In the genomic region with DNA sequence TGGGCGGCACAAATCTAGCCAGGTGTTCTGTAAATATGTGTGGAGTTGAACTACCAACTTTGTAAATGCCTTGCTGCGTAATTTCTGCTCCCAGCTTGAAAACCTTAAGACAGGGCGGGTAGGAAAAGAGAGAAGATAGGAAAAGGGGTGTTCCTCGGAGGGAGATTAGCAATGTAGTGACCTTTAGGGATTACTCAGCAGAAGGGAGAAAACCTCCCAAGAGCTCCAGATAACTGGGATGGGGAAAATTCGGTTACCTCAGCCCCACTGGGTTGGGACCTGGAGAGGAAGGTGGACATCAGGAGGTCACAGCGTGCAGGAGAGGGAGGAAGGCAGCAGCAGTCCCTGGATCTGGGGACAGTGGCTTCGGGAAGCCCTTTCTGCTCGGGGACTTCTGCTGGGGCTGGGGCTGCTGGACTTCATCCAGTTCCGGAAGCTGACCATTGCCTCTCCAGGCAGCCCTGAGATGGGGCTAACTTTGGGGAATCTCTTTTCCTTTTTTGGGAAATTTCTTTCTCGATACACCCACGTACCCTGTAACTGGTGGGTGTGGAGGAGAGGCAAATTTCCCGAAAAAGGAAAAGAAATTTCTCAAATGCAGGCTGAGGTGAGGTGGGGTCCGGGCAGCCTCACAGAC, we compare ENCODE assay signal across 21 cellular contexts. TPM values are rescaled to one million over a fixed set of nuclear protein-coding genes. Genes with fewer than 3 reads are reported as not detected.
DNase-seq lines count a peak whose midpoint lies in the region; ATAC-seq and TF ChIP-seq lines count a peak whose summit lies in the region.
"Had no signal": no experiment of that assay in that cellular context is flagged by ENCODE, and none has a peak within 500 bp of the region (broad histone marks: within the 10 kb centered on the region; RNA-seq: fewer than 3 reads in every experiment).

No MANE protein-coding gene starts in this region.

- intact Hi-C loops in left ventricle myocardium inferior (cut with micrococcal nuclease), result no loop called here
- intact Hi-C loops in gastrocnemius medialis (cut with DNase I; ENCODE audit: low total_unique reads), result no loop called here

- H3K36me3 Mint-ChIP-seq in WTC11, result peaks cover 15% of the 10 kb centered on the region

- 92% methylated on average over 13 of the region's 13 CpGs for WGBS in hepatocyte (ENCODE audit: low lambda C conversion rate, missing lambda C conversion rate)

- H3K9me3 Mint-ChIP-seq in WTC11, result no peaks in the 10 kb centered on the region
- H3K9me3 Mint-ChIP-seq: CD4-positive, alpha-beta memory T cell; naive B cell had no signal

- H3K27ac ChIP-seq in ACC112 (ENCODE audit: low read depth, low read length), result peak overlapping the region; percentile 23; the same call in 1 of the 2 replicates
- peak overlapping the region; percentile 74 for H3K27ac ChIP-seq in left ventricle myocardium inferior (replicated peaks)
- peak overlapping the region in 3 of 4 donors; percentile 8 to 42 (median 10) for H3K27ac ChIP-seq in gastrocnemius medialis
- no peak overlapping the region for H3K27ac ChIP-seq in hepatocyte
- H3K27ac ChIP-seq: parathyroid adenoma had no signal

- no peak for TF ChIP-seq POLR2A in gastrocnemius medialis (IDR thresholded peaks at IDR 0.05)

- peak overlapping the region; percentile 14 for H3K27ac Mint-ChIP-seq in WTC11

- DNase-seq in WTC11 (ENCODE audit: low spot score), result no peak
- no peak for DNase-seq in left ventricle myocardium inferior
- no peak for DNase-seq in gastrocnemius medialis
- no peak for DNase-seq in DMS114 treated with DMSO at 0.1 percent for 48 hours (lab: John Stamatoyannopoulos, UW; ENCODE audit: unreplicated experiment)
- no peak for DNase-seq in hepatocyte (ENCODE audit: low spot score)
- DNase-seq in globus pallidus (ENCODE audit: low spot score), result no peak
- DNase-seq: activated CD4-positive, alpha-beta T cell treated with anti-CD3 and anti-CD28 coated beads for 4 hours; CD4-positive, alpha-beta memory T cell; central memory CD4-positive, alpha-beta T cell; DMS79 treated with DMSO at 0.1 percent for 48 hours; effector memory CD4-positive, alpha-beta T cell; naive B cell; NCI-H1105; NCI-H524; stimulated activated CD4-positive, alpha-beta T cell treated with anti-CD3 and anti-CD28 coated beads, Interleukin-4, amount 100 ng/mL, for 1 hour; SW 1271 had no signal

- in situ Hi-C loops in gastrocnemius medialis (cut with MboI; ENCODE audit: low sequenced_read_pairs in 4 of 4), result no loop called here

- H3K27me3 Mint-ChIP-seq in WTC11 (ENCODE audit: low read depth), result no peaks in the 10 kb centered on the region
- H3K27me3 Mint-ChIP-seq: CD4-positive, alpha-beta memory T cell; naive B cell had no signal

- H3K79me2 ChIP-seq in ACC112 (ENCODE audit: control insufficient read depth, insufficient read depth, low read length, unreplicated experiment) (peaks cover 82% of the 10 kb centered on the region), hepatocyte (peaks cover 88% of the 10 kb centered on the region)

- H3K4me3 ChIP-seq in ACC112 (ENCODE audit: low read depth, low read length) (no peak overlapping the region), left ventricle myocardium inferior (no peak overlapping the region), gastrocnemius medialis (no peak overlapping the region), hepatocyte (no peak overlapping the region)
- H3K4me3 ChIP-seq: adrenal gland, skin epidermis had no signal

- no peak overlapping the region for H3K4me2 ChIP-seq in hepatocyte

- no peaks in the 10 kb centered on the region for H3K9me2 ChIP-seq in hepatocyte (replicated peaks; ENCODE audit: insufficient read depth)

- H3K4me1 ChIP-seq in ACC112 (ENCODE audit: control insufficient read depth, insufficient read depth, low read length, unreplicated experiment), result peaks cover 12% of the 10 kb centered on the region
- peaks cover 89% of the 10 kb centered on the region for H3K4me1 ChIP-seq in left ventricle myocardium inferior
- peaks cover 55 to 60% of the 10 kb centered on the region in 2 donors for H3K4me1 ChIP-seq in gastrocnemius medialis
- H3K4me1 ChIP-seq in hepatocyte (ENCODE audit: insufficient read depth), result peaks cover 25% of the 10 kb centered on the region
- H3K4me1 ChIP-seq: parathyroid adenoma had no signal

- H2AFZ ChIP-seq in ACC112 (ENCODE audit: low read length, unreplicated experiment) (no peak overlapping the region), hepatocyte (no peak overlapping the region)
- H2AFZ ChIP-seq: parathyroid adenoma had no signal

- no peaks in the 10 kb centered on the region; the same call in 1 of the 2 replicates for H3K4me1 Mint-ChIP-seq in WTC11

- CTCF ChIA-PET in WTC11 (lab: Charles Lee), result interaction anchor here (0.7 to 1.6 kb wide), 4 partner anchors 60 to 90 kb away, joined by 4 to 6 read pairs (median 4); no protein-coding TSS in a partner anchor

- peaks cover 50% of the 10 kb centered on the region for H4K20me1 ChIP-seq in hepatocyte (ENCODE audit: insufficient read depth, poor library complexity, severe bottlenecking)

- POLR2A ChIA-PET in WTC11 (lab: Charles Lee), result no interaction called here

- no peak overlapping the region for H3K4me3 Mint-ChIP-seq in WTC11
- H3K4me3 Mint-ChIP-seq: CD4-positive, alpha-beta memory T cell; naive B cell had no signal

- no peaks in the 10 kb centered on the region for H3K27me3 ChIP-seq in ACC112 (ENCODE audit: insufficient read depth, low read length)
- no peaks in the 10 kb centered on the region for H3K27me3 ChIP-seq in left ventricle myocardium inferior (ENCODE audit: low read depth)
- H3K27me3 ChIP-seq in gastrocnemius medialis, result no peaks in the 10 kb centered on the region
- H3K27me3 ChIP-seq in hepatocyte, result no peaks in the 10 kb centered on the region
- H3K27me3 ChIP-seq: adrenal gland had no signal

- no peaks in the 10 kb centered on the region for H3K9me3 ChIP-seq in left ventricle myocardium inferior (replicated peaks)
- no peaks in the 10 kb centered on the region for H3K9me3 ChIP-seq in gastrocnemius medialis
- no peaks in the 10 kb centered on the region for H3K9me3 ChIP-seq in hepatocyte (ENCODE audit: low read depth)
- H3K9me3 ChIP-seq: adrenal gland had no signal

- H3K36me3 ChIP-seq in ACC112 (ENCODE audit: insufficient read depth, low read length) (peaks cover 9% of the 10 kb centered on the region; the same call in 1 of the 2 replicates), left ventricle myocardium inferior (peaks cover 33% of the 10 kb centered on the region), gastrocnemius medialis (peaks cover 0 to 11% of the 10 kb centered on the region in 2 donors), hepatocyte (replicated peaks; ENCODE audit: insufficient read depth, low read depth) (no peaks in the 10 kb centered on the region)

- ATAC-seq in WTC11 (no peak), gastrocnemius medialis (no peak), HG03108 (IDR thresholded peaks at IDR 0.05; ENCODE audit: unreplicated experiment) (no peak)

- no peak for TF ChIP-seq CTCF in WTC11 (IDR thresholded peaks at IDR 0.05)
- TF ChIP-seq CTCF in left ventricle myocardium inferior (IDR thresholded peaks at IDR 0.05; ENCODE audit: borderline replicate concordance), result no peak
- no peak for TF ChIP-seq CTCF in gastrocnemius medialis (IDR thresholded peaks at IDR 0.05 in 4 of 5, conservative IDR thresholded peaks at IDR 0.05 in 1 of 5)
- TF ChIP-seq CTCF in hepatocyte (IDR thresholded peaks at IDR 0.05; ENCODE audit: poor library complexity), result no peak

TF ChIP-seq in WTC11, 78 proteins besides CTCF, POLR2A, EP300 and RAD21 (continues in another document):
- TF ChIP-seq IRF2 (CRISPR knock-in tag; IDR thresholded peaks at IDR 0.05; ENCODE audit: borderline replicate concordance, low read depth), result no peak
- TF ChIP-seq, protein P1, sequence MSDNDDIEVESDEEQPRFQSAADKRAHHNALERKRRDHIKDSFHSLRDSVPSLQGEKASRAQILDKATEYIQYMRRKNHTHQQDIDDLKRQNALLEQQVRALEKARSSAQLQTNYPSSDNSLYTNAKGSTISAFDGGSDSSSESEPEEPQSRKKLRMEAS (CRISPR knock-in tag; IDR thresholded peaks at IDR 0.05), result no peak
- TF ChIP-seq SOX15 (CRISPR knock-in tag; IDR thresholded peaks at IDR 0.05), result no peak
- TF ChIP-seq, protein P2, sequence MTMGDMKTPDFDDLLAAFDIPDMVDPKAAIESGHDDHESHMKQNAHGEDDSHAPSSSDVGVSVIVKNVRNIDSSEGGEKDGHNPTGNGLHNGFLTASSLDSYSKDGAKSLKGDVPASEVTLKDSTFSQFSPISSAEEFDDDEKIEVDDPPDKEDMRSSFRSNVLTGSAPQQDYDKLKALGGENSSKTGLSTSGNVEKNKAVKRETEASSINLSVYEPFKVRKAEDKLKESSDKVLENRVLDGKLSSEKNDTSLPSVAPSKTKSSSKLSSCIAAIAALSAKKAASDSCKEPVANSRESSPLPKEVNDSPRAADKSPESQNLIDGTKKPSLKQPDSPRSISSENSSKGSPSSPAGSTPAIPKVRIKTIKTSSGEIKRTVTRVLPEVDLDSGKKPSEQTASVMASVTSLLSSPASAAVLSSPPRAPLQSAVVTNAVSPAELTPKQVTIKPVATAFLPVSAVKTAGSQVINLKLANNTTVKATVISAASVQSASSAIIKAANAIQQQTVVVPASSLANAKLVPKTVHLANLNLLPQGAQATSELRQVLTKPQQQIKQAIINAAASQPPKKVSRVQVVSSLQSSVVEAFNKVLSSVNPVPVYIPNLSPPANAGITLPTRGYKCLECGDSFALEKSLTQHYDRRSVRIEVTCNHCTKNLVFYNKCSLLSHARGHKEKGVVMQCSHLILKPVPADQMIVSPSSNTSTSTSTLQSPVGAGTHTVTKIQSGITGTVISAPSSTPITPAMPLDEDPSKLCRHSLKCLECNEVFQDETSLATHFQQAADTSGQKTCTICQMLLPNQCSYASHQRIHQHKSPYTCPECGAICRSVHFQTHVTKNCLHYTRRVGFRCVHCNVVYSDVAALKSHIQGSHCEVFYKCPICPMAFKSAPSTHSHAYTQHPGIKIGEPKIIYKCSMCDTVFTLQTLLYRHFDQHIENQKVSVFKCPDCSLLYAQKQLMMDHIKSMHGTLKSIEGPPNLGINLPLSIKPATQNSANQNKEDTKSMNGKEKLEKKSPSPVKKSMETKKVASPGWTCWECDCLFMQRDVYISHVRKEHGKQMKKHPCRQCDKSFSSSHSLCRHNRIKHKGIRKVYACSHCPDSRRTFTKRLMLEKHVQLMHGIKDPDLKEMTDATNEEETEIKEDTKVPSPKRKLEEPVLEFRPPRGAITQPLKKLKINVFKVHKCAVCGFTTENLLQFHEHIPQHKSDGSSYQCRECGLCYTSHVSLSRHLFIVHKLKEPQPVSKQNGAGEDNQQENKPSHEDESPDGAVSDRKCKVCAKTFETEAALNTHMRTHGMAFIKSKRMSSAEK (CRISPR knock-in tag; IDR thresholded peaks at IDR 0.05; ENCODE audit: borderline replicate concordance), result no peak
- no peak for TF ChIP-seq SMAD3 (CRISPR knock-in tag; IDR thresholded peaks at IDR 0.05; ENCODE audit: borderline replicate concordance)

RNA-seq across cellular contexts. Expression of a gene that starts 39.2 kb away (rescaled TPM):
- total RNA-seq in WTC11 (2021) (127 to 140 TPM (median 136 TPM) in 3 replicates), left ventricle myocardium inferior (350 TPM), gastrocnemius medialis (100 to 1,000 TPM in 3 of 4 donors, 10 to 100 TPM in 1; 71.1 to 127 (median 124) TPM), hepatocyte (80.1 and 202 TPM in 2 replicates)
- polyA plus RNA-seq in hepatocyte, result 91.7 and 123 TPM in 2 replicates
